In genomic region chr2:189837336-189837735, GRCh38 we compare ENCODE assay signal across 13 cellular contexts.
"Had no signal": no experiment of that assay in that cellular context is flagged by ENCODE, and none has a peak within 500 bp of the region (broad histone marks: within the 10 kb centered on the region; RNA-seq: fewer than 3 reads in every experiment).

No MANE protein-coding gene starts in this region.

- H3K27ac ChIP-seq: neutrophil, thyroid gland had no signal

- H3K4me3 Mint-ChIP-seq: activated CD8-positive, alpha-beta T cell treated with anti-CD3 and anti-CD28 coated beads, Interleukin-2, amount 10 ng/mL, durations not matched to agents 7 days and 5 days; activated naive CD4-positive, alpha-beta T cell treated with anti-CD3 and anti-CD28 coated beads for 36 hours; naive thymus-derived CD8-positive, alpha-beta T cell; stimulated activated effector memory CD8-positive, alpha-beta T cell treated with anti-CD3 and anti-CD28 coated beads, Interleukin-12 subunit alpha, Interleukin-12 subunit beta, amount 100 ng/mL, for 72 hours; WTC11 had no signal

- H3K27me3 Mint-ChIP-seq: naive thymus-derived CD8-positive, alpha-beta T cell had no signal

- H3K9me3 ChIP-seq: neutrophil, thyroid gland, uterus had no signal

- H3K4me3 ChIP-seq: thyroid gland, uterus had no signal

- ATAC-seq: activated CD8-positive, alpha-beta T cell treated with anti-CD3 and anti-CD28 coated beads, Interleukin-2, amount 10 ng/mL, durations not matched to agents 7 days and 5 days; naive thymus-derived CD8-positive, alpha-beta T cell; stimulated activated effector memory CD8-positive, alpha-beta T cell treated with anti-CD3 and anti-CD28 coated beads, Interleukin-12 subunit alpha, Interleukin-12 subunit beta, amount 100 ng/mL, for 72 hours; WTC11 had no signal

- H3K9me3 Mint-ChIP-seq: activated naive CD4-positive, alpha-beta T cell treated with anti-CD3 and anti-CD28 coated beads for 36 hours; naive thymus-derived CD8-positive, alpha-beta T cell; stimulated activated effector memory CD8-positive, alpha-beta T cell treated with anti-CD3 and anti-CD28 coated beads, Interleukin-12 subunit alpha, Interleukin-12 subunit beta, amount 100 ng/mL, for 72 hours; WTC11 had no signal

- H3K4me1 ChIP-seq: thyroid gland, uterus had no signal

- H3K27me3 ChIP-seq: neutrophil, thyroid gland, uterus had no signal

- DNase-seq: activated CD4-positive, alpha-beta T cell treated with anti-CD3 and anti-CD28 coated beads for 48 hours; activated CD8-positive, alpha-beta memory T cell treated with anti-CD3 and anti-CD28 coated beads, Interleukin-2, amount 50 U/mL, for 48 hours; activated CD8-positive, alpha-beta T cell treated with anti-CD3 and anti-CD28 coated beads, Interleukin-2, amount 10 ng/mL, durations not matched to agents 7 days and 5 days; activated naive CD4-positive, alpha-beta T cell treated with anti-CD3 and anti-CD28 coated beads for 36 hours; central memory CD4-positive, alpha-beta T cell; erythroblast; hypothalamus; naive thymus-derived CD8-positive, alpha-beta T cell; thyroid gland; uterus had no signal

- H3K27ac Mint-ChIP-seq: activated CD8-positive, alpha-beta T cell treated with anti-CD3 and anti-CD28 coated beads, Interleukin-2, amount 10 ng/mL, durations not matched to agents 7 days and 5 days; activated naive CD4-positive, alpha-beta T cell treated with anti-CD3 and anti-CD28 coated beads for 36 hours; naive thymus-derived CD8-positive, alpha-beta T cell; stimulated activated effector memory CD8-positive, alpha-beta T cell treated with anti-CD3 and anti-CD28 coated beads, Interleukin-12 subunit alpha, Interleukin-12 subunit beta, amount 100 ng/mL, for 72 hours had no signal

- H3K36me3 ChIP-seq: neutrophil, thyroid gland, uterus had no signal
